14 cellular contexts compared by ENCODE assay signal in genomic region chr9:116499986-116500871, GRCh38.
DNase-seq lines count a peak whose midpoint lies in the region; ATAC-seq, FAIRE-seq and TF ChIP-seq lines count a peak whose summit lies in the region.
"Had no signal": no experiment of that assay in that cellular context is flagged by ENCODE, and none has a peak within 500 bp of the region (broad histone marks: within the 10 kb centered on the region; RNA-seq: fewer than 3 reads in every experiment).

No MANE protein-coding gene starts in this region.

- H4K20me1 ChIP-seq in K562 (replicated peaks; ENCODE audit: control insufficient read depth, insufficient read depth, low read length): no peaks in the 10 kb centered on the region
- H4K20me1 ChIP-seq in OCI-LY7 (ENCODE audit: insufficient read depth, low read length): no peaks in the 10 kb centered on the region

- no peaks in the 10 kb centered on the region for H3K9me2 ChIP-seq in OCI-LY7 (ENCODE audit: insufficient read depth, low read length)

- in situ Hi-C loops in K562 (cut with MboI): loop anchor here (10.0 kb wide), 1 partner anchor 345 kb away; the partner anchor contains the start of gene PAPPA

- DNase-seq in BJ (ENCODE audit: low read depth) (peak; percentile 31), HT1080 (ENCODE audit: low read depth) (peak; percentile 94), K562 (ENCODE audit: extremely low read depth in 1 of 4, low spot score in 3 of 4) (peak; percentile 25 to 42 (median 30)), kidney tubule cell (ENCODE audit: low spot score) (peak; percentile 95), OCI-LY7 (ENCODE audit: low spot score) (no peak), amygdala (lab: John Stamatoyannopoulos, UW) (no peak)
- DNase-seq: activated CD4-positive, alpha-beta T cell treated with anti-CD3 and anti-CD28 coated beads for 4 hours; activated naive CD4-positive, alpha-beta T cell treated with anti-CD3 and anti-CD28 coated beads for 36 hours; effector CD8-positive, alpha-beta T cell; nephron progenitor cell; stimulated activated naive B cell treated with anti-CD40 and anti-IgM and Interleukin-4, amounts not matched to agents 10 μg/mL and 1 μg/mL and 100 μg/mL, for 72 hours had no signal

- POLR2A ChIA-PET in BJ (lab: Charles Lee): no interaction called here
- POLR2A ChIA-PET in K562 (lab: Yijun Ruan, JAX): no interaction called here
- POLR2A ChIA-PET in OCI-LY7 (lab: Charles Lee): no interaction called here

- WGBS in K562 (ENCODE audit: insufficient coverage, low coverage, missing lambda C conversion rate): 16% methylated on average over 5 of the region's 5 CpGs

- intact Hi-C loops in K562 (cut with micrococcal nuclease): loop anchor here (5.0 to 10.0 kb wide), 2 partner anchors 147 to 615 kb away; no protein-coding TSS in a partner anchor
- intact Hi-C loops in OCI-LY7 (cut with micrococcal nuclease; ENCODE audit: unreplicated experiment): no loop called here

- TF ChIP-seq CTCF in BJ (IDR thresholded peaks at IDR 0.05; ENCODE audit: insufficient read depth, low read depth, low read length): no peak
- no peak for TF ChIP-seq CTCF in K562 (IDR thresholded peaks at IDR 0.05 in 2 of 3, conservative IDR thresholded peaks at IDR 0.05 in 1 of 3; ENCODE audit: insufficient read depth in 2 of 3, low read depth in 1 of 3, low read length in 3 of 3)
- no peak for TF ChIP-seq CTCF in OCI-LY7 (conservative IDR thresholded peaks at IDR 0.05; ENCODE audit: low read length)

- H2AFZ ChIP-seq in K562 (ENCODE audit: low read depth, low read length) (no peak overlapping the region), OCI-LY7 (ENCODE audit: low read length) (no peak overlapping the region)

- H3K4me3 ChIP-seq in BJ (ENCODE audit: low read depth, low read length) (no peak overlapping the region), K562 (no peak overlapping the region), OCI-LY7 (ENCODE audit: low read depth, low read length, poor library complexity, severe bottlenecking) (no peak overlapping the region)
- H3K4me3 ChIP-seq: SJSA1 had no signal

- BruUV-seq in K562 (replicated peaks; lab: Mats Ljungman, UMichigan) (no TSS peak), OCI-LY7 (replicated peaks; lab: Mats Ljungman, UMichigan) (no TSS peak)

- no peaks in the 10 kb centered on the region for H3K9me1 ChIP-seq in K562 (ENCODE audit: control insufficient read depth, insufficient read depth, low read length)

- H3K4me2 ChIP-seq in K562 (ENCODE audit: insufficient read depth, low read length): no peak overlapping the region
- no peak overlapping the region for H3K4me2 ChIP-seq in OCI-LY7 (ENCODE audit: low read length)

- H3K27me3 ChIP-seq in BJ (ENCODE audit: control insufficient read depth, insufficient read depth, low read length) (no peaks in the 10 kb centered on the region), K562 (ENCODE audit: control insufficient read depth in 2 of 2, insufficient read depth in 2 of 2, low read length in 2 of 2) (no peaks in the 10 kb centered on the region; a peak in 1 of 5 replicates)
- H3K27me3 ChIP-seq: SJSA1 had no signal

- H3K27ac ChIP-seq in K562 (ENCODE audit: extremely low read depth, low read depth, low read length) (no peak overlapping the region), OCI-LY7 (ENCODE audit: low read depth, low read length, poor library complexity, severe bottlenecking) (no peak overlapping the region)
- H3K27ac ChIP-seq: SJSA1 had no signal

- CTCF ChIA-PET in BJ (lab: Yijun Ruan, JAX) (interaction anchor here (1.4 to 4.0 kb wide), 2 partner anchors 22 to 72 kb away, joined by 3 to 16 read pairs; no protein-coding TSS in a partner anchor), K562 (lab: Yijun Ruan, JAX; ENCODE audit: low intra/inter-chr PET ratio) (no interaction called here), OCI-LY7 (lab: Charles Lee; ENCODE audit: unreplicated experiment) (no interaction called here)

- no peaks in the 10 kb centered on the region for H3K36me3 ChIP-seq in BJ (ENCODE audit: control insufficient read depth, insufficient read depth, low read length)
- H3K36me3 ChIP-seq in K562 (ENCODE audit: control insufficient read depth, insufficient read depth, low read length): no peaks in the 10 kb centered on the region
- no peaks in the 10 kb centered on the region for H3K36me3 ChIP-seq in OCI-LY7 (ENCODE audit: insufficient read depth, low read length)
- H3K36me3 ChIP-seq: SJSA1 had no signal

- TF ChIP-seq RAD21 in K562 (CRISPR knock-in tag; conservative IDR thresholded peaks at IDR 0.05 in 1 of 2, IDR thresholded peaks at IDR 0.05 in 1 of 2): no peak

- H3K9me3 ChIP-seq in K562 (replicated peaks; ENCODE audit: control insufficient read depth, insufficient read depth, low read depth, low read length) (no peaks in the 10 kb centered on the region), OCI-LY7 (ENCODE audit: low read length) (no peaks in the 10 kb centered on the region)
- H3K9me3 ChIP-seq: SJSA1 had no signal

- TF ChIP-seq POLR2A in K562 (conservative IDR thresholded peaks at IDR 0.05): no peak

- H3K4me1 ChIP-seq in K562 (replicated peaks in 1 of 2; ENCODE audit: control insufficient read depth in 2 of 2, insufficient read depth in 2 of 2, low read length in 2 of 2) (no peaks in the 10 kb centered on the region; a peak in 1 of 5 replicates), OCI-LY7 (ENCODE audit: insufficient read depth, low read length, poor library complexity, severe bottlenecking) (no peaks in the 10 kb centered on the region)
- H3K4me1 ChIP-seq: SJSA1 had no signal

- H3K9ac ChIP-seq in K562 (ENCODE audit: insufficient read depth in 1 of 2, low read depth in 2 of 2, low read length in 2 of 2): no peak overlapping the region

- no peak for TF ChIP-seq EP300 in K562 (IDR thresholded peaks at IDR 0.05; ENCODE audit: low read length)

- H3K79me2 ChIP-seq in K562 (ENCODE audit: control insufficient read depth, insufficient read depth, low read length): no peaks in the 10 kb centered on the region
- no peaks in the 10 kb centered on the region for H3K79me2 ChIP-seq in OCI-LY7 (ENCODE audit: insufficient read depth, low read depth, low read length)

- peak; percentile 54; the same call in 2 of the 3 replicates for ATAC-seq in K562
- no peak for ATAC-seq in HG03342 (IDR thresholded peaks at IDR 0.05; ENCODE audit: unreplicated experiment)
- no peak for ATAC-seq in HG02623 (IDR thresholded peaks at IDR 0.05; ENCODE audit: unreplicated experiment)
- ATAC-seq: stimulated activated naive B cell treated with anti-CD40 and anti-IgM and Interleukin-4, amounts not matched to agents 10 μg/mL and 1 μg/mL and 100 μg/mL, for 72 hours had no signal

- FAIRE-seq in K562 (lab: Jason Lieb, UNC): no peak

TF ChIP-seq in K562, 482 proteins besides CTCF, POLR2A, EP300 and RAD21 (continues in another document):
- TF ChIP-seq SIRT6 (IDR thresholded peaks at IDR 0.05; ENCODE audit: low read depth, low read length): no peak
- no peak for TF ChIP-seq ZNF79 (CRISPR knock-in tag; IDR thresholded peaks at IDR 0.05; ENCODE audit: low read depth)
- TF ChIP-seq, protein P1, sequence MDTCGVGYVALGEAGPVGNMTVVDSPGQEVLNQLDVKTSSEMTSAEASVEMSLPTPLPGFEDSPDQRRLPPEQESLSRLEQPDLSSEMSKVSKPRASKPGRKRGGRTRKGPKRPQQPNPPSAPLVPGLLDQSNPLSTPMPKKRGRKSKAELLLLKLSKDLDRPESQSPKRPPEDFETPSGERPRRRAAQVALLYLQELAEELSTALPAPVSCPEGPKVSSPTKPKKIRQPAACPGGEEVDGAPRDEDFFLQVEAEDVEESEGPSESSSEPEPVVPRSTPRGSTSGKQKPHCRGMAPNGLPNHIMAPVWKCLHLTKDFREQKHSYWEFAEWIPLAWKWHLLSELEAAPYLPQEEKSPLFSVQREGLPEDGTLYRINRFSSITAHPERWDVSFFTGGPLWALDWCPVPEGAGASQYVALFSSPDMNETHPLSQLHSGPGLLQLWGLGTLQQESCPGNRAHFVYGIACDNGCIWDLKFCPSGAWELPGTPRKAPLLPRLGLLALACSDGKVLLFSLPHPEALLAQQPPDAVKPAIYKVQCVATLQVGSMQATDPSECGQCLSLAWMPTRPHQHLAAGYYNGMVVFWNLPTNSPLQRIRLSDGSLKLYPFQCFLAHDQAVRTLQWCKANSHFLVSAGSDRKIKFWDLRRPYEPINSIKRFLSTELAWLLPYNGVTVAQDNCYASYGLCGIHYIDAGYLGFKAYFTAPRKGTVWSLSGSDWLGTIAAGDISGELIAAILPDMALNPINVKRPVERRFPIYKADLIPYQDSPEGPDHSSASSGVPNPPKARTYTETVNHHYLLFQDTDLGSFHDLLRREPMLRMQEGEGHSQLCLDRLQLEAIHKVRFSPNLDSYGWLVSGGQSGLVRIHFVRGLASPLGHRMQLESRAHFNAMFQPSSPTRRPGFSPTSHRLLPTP (IDR thresholded peaks at IDR 0.05; ENCODE audit: borderline replicate concordance, extremely low read depth, insufficient read length): no peak
- no peak for TF ChIP-seq NBN (IDR thresholded peaks at IDR 0.05; ENCODE audit: low read depth)
- no peak for TF ChIP-seq NR0B1 (IDR thresholded peaks at IDR 0.05; ENCODE audit: partially characterized antibody)
- TF ChIP-seq CREB3L1 (IDR thresholded peaks at IDR 0.05; ENCODE audit: borderline replicate concordance, low read depth): no peak

Comparison
In these comparisons a context has a peak if more than half of its experiments do, and no peak if none do; other contexts are left out.
1. DNase-seq: peak in BJ (single experiment), HT1080 (single experiment), K562 (4 of 4) and kidney tubule cell (single experiment); none in OCI-LY7 (single experiment) and amygdala (0 of 56).